22 cellular contexts compared by ENCODE assay signal in genomic region chr2:71108091-71108490, GRCh38. TPM values are rescaled to one million over a fixed set of nuclear protein-coding genes. Genes with fewer than 3 reads are reported as not detected.
DNase-seq lines count a peak whose midpoint lies in the region; ATAC-seq and TF ChIP-seq lines count a peak whose summit lies in the region.
"Had no signal": no experiment of that assay in that cellular context is flagged by ENCODE, and none has a peak within 500 bp of the region (broad histone marks: within the 10 kb centered on the region; RNA-seq: fewer than 3 reads in every experiment).

No MANE protein-coding gene starts in this region.

- DNase-seq in PC-3: no peak
- no peak for DNase-seq in memory B cell (ENCODE audit: low spot score in 2 of 2)
- no peak for DNase-seq in stimulated activated CD4-positive, alpha-beta T cell treated with anti-CD3 and anti-CD28 coated beads, Interleukin-4, amount 100 ng/mL, for 4 hours
- no peak for DNase-seq in SKM-1 treated with dmso at 0.1 percent for 144 hours (lab: John Stamatoyannopoulos, UW; ENCODE audit: unreplicated experiment)
- DNase-seq: 8988T; ACHN; AML-193; BE2C; CD4-positive, alpha-beta T cell; CD8-positive, alpha-beta memory T cell; DMS 273 treated with DMSO at 0.1 percent for 48 hours; DMS79; EL; GDM1; GOT3 had no signal

- no peaks in the 10 kb centered on the region for H3K27me3 ChIP-seq in PC-3 (ENCODE audit: low read length)
- H3K27me3 ChIP-seq: BE2C; BLaER1 treated with 17β-estradiol and CSF1 and Interleukin-3, amounts not matched to agents 10 nM and 100 nM had no signal

- TSS peak; percentile 8 for BruUV-seq in PC-3 (replicated peaks; lab: Mats Ljungman, UMichigan)

- H3K27ac ChIP-seq in HEK293 (ENCODE audit: extremely low read depth, low read depth, low read length) (no peak overlapping the region), PC-3 (ENCODE audit: low read length) (no peak overlapping the region)
- H3K27ac ChIP-seq: A549; BLaER1 treated with 17β-estradiol and CSF1 and Interleukin-3, amounts not matched to agents 10 nM and 100 nM had no signal

- H3K9me3 ChIP-seq in HEK293 (ENCODE audit: control insufficient read depth, insufficient read depth, low read depth, low read length): no peaks in the 10 kb centered on the region
- no peaks in the 10 kb centered on the region for H3K9me3 ChIP-seq in PC-3 (ENCODE audit: low read length)
- H3K9me3 ChIP-seq: BE2C, HAP-1 had no signal

- H3K9me2 ChIP-seq in PC-3 (replicated peaks; ENCODE audit: low read length): no peaks in the 10 kb centered on the region

- ATAC-seq in PC-3: no peak
- no peak for ATAC-seq in memory B cell (ENCODE audit: low read depth)
- ATAC-seq in GM21390 (IDR thresholded peaks at IDR 0.05; ENCODE audit: unreplicated experiment): no peak
- ATAC-seq: A549, GM12878 had no signal

- CTCF ChIA-PET in HEK293 (lab: Yijun Ruan, JAX): no interaction called here
- CTCF ChIA-PET in PC-3 (lab: Charles Lee): no interaction called here

- H3K4me3 ChIP-seq in HEK293 (ENCODE audit: low read depth, low read length) (no peak overlapping the region), PC-3 (ENCODE audit: low read length) (no peak overlapping the region)
- H3K4me3 ChIP-seq: A549; BLaER1 treated with 17β-estradiol and CSF1 and Interleukin-3, amounts not matched to agents 10 nM and 100 nM; GM12878; HAP-1 had no signal

- H4K20me1 ChIP-seq in PC-3 (ENCODE audit: low read length): no peaks in the 10 kb centered on the region
- H4K20me1 ChIP-seq: BLaER1 treated with 17β-estradiol and CSF1 and Interleukin-3, amounts not matched to agents 10 nM and 100 nM had no signal

- H3K4me3 Mint-ChIP-seq in memory B cell: no peak overlapping the region
- H3K4me3 Mint-ChIP-seq: CD14-positive monocyte; CD4-positive, alpha-beta T cell; CD8-positive, alpha-beta memory T cell had no signal

- TF ChIP-seq CTCF in HEK293 (tag by site-specific recombination; IDR thresholded peaks at IDR 0.05) (no peak), PC-3 (conservative IDR thresholded peaks at IDR 0.05; ENCODE audit: low read depth, low read length) (no peak)

- H3K27ac Mint-ChIP-seq in memory B cell: peak overlapping the region; percentile 1
- H3K27ac Mint-ChIP-seq: CD14-positive monocyte; CD4-positive, alpha-beta T cell had no signal

- POLR2A ChIA-PET in HEK293 (lab: Yijun Ruan, JAX) (no interaction called here), PC-3 (lab: Charles Lee; ENCODE audit: unreplicated experiment) (no interaction called here)

- H3K27me3 Mint-ChIP-seq in memory B cell: no peaks in the 10 kb centered on the region
- H3K27me3 Mint-ChIP-seq: CD4-positive, alpha-beta T cell; CD8-positive, alpha-beta memory T cell had no signal

- H3K9ac ChIP-seq in PC-3 (ENCODE audit: low read length): no peak overlapping the region
- H3K9ac ChIP-seq: BLaER1 treated with 17β-estradiol and CSF1 and Interleukin-3, amounts not matched to agents 10 nM and 100 nM had no signal

- peaks cover 5% of the 10 kb centered on the region for H3K36me3 Mint-ChIP-seq in memory B cell

- no peaks in the 10 kb centered on the region for H3K4me1 ChIP-seq in HEK293 (ENCODE audit: control insufficient read depth, insufficient read depth, low read length)
- H3K4me1 ChIP-seq in PC-3 (ENCODE audit: insufficient read depth, low read length): no peaks in the 10 kb centered on the region
- H3K4me1 ChIP-seq: A549; BE2C; BLaER1 treated with 17β-estradiol and CSF1 and Interleukin-3, amounts not matched to agents 10 nM and 100 nM; HAP-1 had no signal

- no peaks in the 10 kb centered on the region for H3F3A ChIP-seq in PC-3 (ENCODE audit: low read length, unreplicated experiment)

- peaks cover 2% of the 10 kb centered on the region for H3K9me3 Mint-ChIP-seq in memory B cell
- H3K9me3 Mint-ChIP-seq: CD4-positive, alpha-beta T cell; CD8-positive, alpha-beta memory T cell had no signal

- no peaks in the 10 kb centered on the region for H3K79me2 ChIP-seq in PC-3 (ENCODE audit: low read length)

- peaks cover 4 to 14% of the 10 kb centered on the region in 2 experiments; a peak in 2 of 3 replicates for H3K36me3 ChIP-seq in HEK293 (ENCODE audit: control insufficient read depth in 2 of 2, insufficient read depth in 1 of 2, low read length in 2 of 2)
- H3K36me3 ChIP-seq in PC-3 (ENCODE audit: low read depth, low read length): peaks cover 2% of the 10 kb centered on the region; the same call in 1 of the 2 replicates
- H3K36me3 ChIP-seq: BE2C had no signal

- H3K4me1 Mint-ChIP-seq in memory B cell: no peaks in the 10 kb centered on the region

- no peak overlapping the region for H3K4me2 ChIP-seq in PC-3 (ENCODE audit: low read length)
- H3K4me2 ChIP-seq: A549; BLaER1 treated with 17β-estradiol and CSF1 and Interleukin-3, amounts not matched to agents 10 nM and 100 nM had no signal

- H2AFZ ChIP-seq in PC-3 (ENCODE audit: low read length): no peak overlapping the region

- intact Hi-C loops in PC-3 (cut with micrococcal nuclease): no loop called here

TF ChIP-seq in HEK293, 187 proteins besides CTCF, POLR2A, EP300 and RAD21:
- TF ChIP-seq PRDM10 (tag by site-specific recombination; IDR thresholded peaks at IDR 0.05): peak; percentile 65
- no peak for TF ChIP-seq WT1 (tag by site-specific recombination; IDR thresholded peaks at IDR 0.05)

RNA-seq across cellular contexts. Expression of gene MCEE, which starts 21.9 kb away (rescaled TPM):
- 10.9 and 15.3 TPM in 2 replicates for total RNA-seq in PC-3 (2014; rRNA removed)

RNA-seq across cellular contexts. Expression of gene MPHOSPH10, which starts 22.3 kb away (rescaled TPM):
- 26.4 and 28.0 TPM in 2 replicates for total RNA-seq in PC-3 (2014; rRNA removed)

RNA-seq across cellular contexts. Expression of gene NAGK, which starts 39.6 kb away (rescaled TPM):
- 55.5 and 70.5 TPM in 2 replicates for total RNA-seq in PC-3 (2014; rRNA removed)
